Comparison of ENCODE assay signal across 8 cellular contexts in genomic region chr4:80265571-80266266, GRCh38. TPM values are rescaled to one million over a fixed set of nuclear protein-coding genes. Genes with fewer than 3 reads are reported as not detected.
DNase-seq lines count a peak whose midpoint lies in the region; ATAC-seq and TF ChIP-seq lines count a peak whose summit lies in the region.

No MANE protein-coding gene starts in this region.

- no peak overlapping the region for H2BK120ac ChIP-seq in H9 (ENCODE audit: low read depth, low read length, poor library complexity, severe bottlenecking)

- no peaks in the 10 kb centered on the region for H3K36me3 Mint-ChIP-seq in H9 (ENCODE audit: insufficient read depth in 1 of 3, low read depth in 3 of 3)

- ATAC-seq in GM19463 (IDR thresholded peaks at IDR 0.05; ENCODE audit: unreplicated experiment) = no peak

- H3K27ac ChIP-seq in AG04450 (ENCODE audit: low read depth, low read length) = peak overlapping the region; percentile 96
- no peak overlapping the region for H3K27ac ChIP-seq in H9 (ENCODE audit: insufficient read length, low read depth, low read length)

- H3K4me1 ChIP-seq in H9 (ENCODE audit: insufficient read depth, low read length) = no peaks in the 10 kb centered on the region

- H3K4me3 ChIP-seq in AG04450 (ENCODE audit: low read depth, low read length) = peak overlapping the region; percentile 63

- no peak overlapping the region for H2BK15ac ChIP-seq in H9 (ENCODE audit: low read depth, low read length)

- H3K14ac ChIP-seq in H9 (ENCODE audit: insufficient read depth, low read length) = no peak overlapping the region

- CTCF ChIA-PET in AG04450 (lab: Charles Lee) = interaction anchor here (1.0 to 3.0 kb wide), 10 partner anchors 11 to 81 kb away, joined by 3 to 13 read pairs (median 4); no protein-coding TSS in a partner anchor

- H3K4me3 Mint-ChIP-seq in H9 = peak overlapping the region; percentile 71 to 87

- no peaks in the 10 kb centered on the region for H3K27me3 ChIP-seq in AG04450 (ENCODE audit: control insufficient read depth, insufficient read depth, low read length)
- peaks cover 85% of the 10 kb centered on the region for H3K27me3 ChIP-seq in H9 (ENCODE audit: insufficient read depth, low read length)

- no peaks in the 10 kb centered on the region for H3K79me1 ChIP-seq in H9 (ENCODE audit: insufficient read depth, low read depth, low read length, poor library complexity, severe bottlenecking)

- H4K5ac ChIP-seq in H9 (ENCODE audit: insufficient read length, low read depth, low read length) = no peak overlapping the region

- H3K4ac ChIP-seq in H9 (ENCODE audit: low read depth, low read length) = no peak overlapping the region

- no peak overlapping the region for H2BK20ac ChIP-seq in H9 (ENCODE audit: low read depth, low read length, poor library complexity, severe bottlenecking)

- peak overlapping the region; percentile 82 for H3K4me2 ChIP-seq in H9 (ENCODE audit: insufficient read depth, insufficient read length, low read length)

- H3K18ac ChIP-seq in H9 (ENCODE audit: insufficient read length, low read depth, low read length) = no peak overlapping the region

- POLR2A ChIA-PET in AG04450 (lab: Yijun Ruan, JAX) = interaction anchor here (0.6 to 3.2 kb wide), 27 partner anchors 7 to 76 kb away, joined by 3 to 29 read pairs (median 5); partner anchors contain the start of genes CFAP299 and PRDM8

- no peak overlapping the region for H3K27ac Mint-ChIP-seq in H9

- H3K9me3 Mint-ChIP-seq in H9 = no peaks in the 10 kb centered on the region; a peak in 1 of 5 replicates

- peaks cover 33 to 50% of the 10 kb centered on the region in 2 experiments for H3K4me1 Mint-ChIP-seq in H9

- no CpG with 5 or more reads among the region's 36 CpGs for WGBS in H9 (ENCODE audit: extremely low coverage, insufficient read length, low lambda C conversion rate)

- H2BK12ac ChIP-seq in H9 (ENCODE audit: insufficient read length, low read depth, low read length) = no peak overlapping the region

- no peak overlapping the region for H4K8ac ChIP-seq in H9 (replicated peaks; ENCODE audit: insufficient read length, low read depth, low read length)

- no peak overlapping the region for H2AK5ac ChIP-seq in H9 (ENCODE audit: insufficient read length, low read length)

- DNase-seq in AG04450 (ENCODE audit: low read depth, low spot score) = peak; percentile 51
- peak; percentile 36 for DNase-seq in H9
- DNase-seq in amniotic epithelial cell (ENCODE audit: low read depth) = peak; percentile 74
- peak; percentile 16 for DNase-seq in iPS-NIHi11 (ENCODE audit: low spot score)
- DNase-seq in stromal cell of bone marrow (ENCODE audit: low read depth) = peak; percentile 85
- DNase-seq in iPS-NIHi7 (ENCODE audit: extremely low spot score) = no peak
- DNase-seq in activated CD4-positive, alpha-beta T cell treated with anti-CD3 and anti-CD28 coated beads, Interleukin-2, amount 50 U/mL, for 4 hours = no peak

- no peak overlapping the region for H2BK5ac ChIP-seq in H9 (ENCODE audit: insufficient read length, low read length)

- no peak overlapping the region for H4K91ac ChIP-seq in H9 (ENCODE audit: insufficient read length, low read depth, low read length)

- no peak overlapping the region for H3K9ac ChIP-seq in H9 (ENCODE audit: extremely low read depth, insufficient read length, low read length)

- no peak overlapping the region for H3K23ac ChIP-seq in H9 (ENCODE audit: insufficient read length, low read depth, low read length)

- peaks cover 21% of the 10 kb centered on the region for H3K23me2 ChIP-seq in H9 (ENCODE audit: insufficient read length, low read depth, low read length, poor library complexity, severe bottlenecking)

- no peak overlapping the region for H2AFZ ChIP-seq in H9 (ENCODE audit: low read length)

- no peak for TF ChIP-seq CTCF in AG04450 (IDR thresholded peaks at IDR 0.05; ENCODE audit: low read depth, low read length)
- no peak for TF ChIP-seq CTCF in H9 (conservative IDR thresholded peaks at IDR 0.05)

- no peaks in the 10 kb centered on the region for H4K20me1 ChIP-seq in H9 (ENCODE audit: control insufficient read depth, insufficient read depth, insufficient read length)

- peaks cover 11% of the 10 kb centered on the region; the same call in 1 of the 2 replicates for H3K9me3 ChIP-seq in AG04450 (ENCODE audit: control insufficient read depth, insufficient read depth, low read length)
- H3K9me3 ChIP-seq in H9 (ENCODE audit: control insufficient read depth, low read depth, low read length) = no peaks in the 10 kb centered on the region

- no peak overlapping the region for H3T11ph ChIP-seq in H9 (ENCODE audit: low read length)

- H3K79me2 ChIP-seq in H9 (ENCODE audit: insufficient read depth, low read length) = no peaks in the 10 kb centered on the region

- H3K56ac ChIP-seq in H9 (ENCODE audit: insufficient read length, low read depth, low read length) = no peak overlapping the region

- peaks cover 100% of the 10 kb centered on the region for H3K27me3 Mint-ChIP-seq in H9 (ENCODE audit: low read depth)

RNA-seq across cellular contexts. Expression of gene FGF5, which starts 0.7 kb away (rescaled TPM):
- 39.9 and 40.7 TPM in 2 replicates for polyA plus RNA-seq in AG04450 (2011; rRNA removed)
- polyA minus RNA-seq in AG04450 (2011; rRNA and poly(A)+ RNA removed) = 80.4 and 132 TPM in 2 replicates
- not detected in 2 replicates for total RNA-seq in H9 (2021)

Comparison
In these comparisons a context has a peak if more than half of its experiments do, and no peak if none do; other contexts are left out.
1. DNase-seq: peak in AG04450 (single experiment), H9 (single experiment), amniotic epithelial cell (single experiment), iPS-NIHi11 (single experiment) and stromal cell of bone marrow (single experiment); none in iPS-NIHi7 (single experiment) and activated CD4-positive, alpha-beta T cell treated with anti-CD3 and anti-CD28 coated beads, Interleukin-2, amount 50 U/mL, for 4 hours (0 of 2).